35 cellular contexts compared by ENCODE assay signal in the genomic region with DNA sequence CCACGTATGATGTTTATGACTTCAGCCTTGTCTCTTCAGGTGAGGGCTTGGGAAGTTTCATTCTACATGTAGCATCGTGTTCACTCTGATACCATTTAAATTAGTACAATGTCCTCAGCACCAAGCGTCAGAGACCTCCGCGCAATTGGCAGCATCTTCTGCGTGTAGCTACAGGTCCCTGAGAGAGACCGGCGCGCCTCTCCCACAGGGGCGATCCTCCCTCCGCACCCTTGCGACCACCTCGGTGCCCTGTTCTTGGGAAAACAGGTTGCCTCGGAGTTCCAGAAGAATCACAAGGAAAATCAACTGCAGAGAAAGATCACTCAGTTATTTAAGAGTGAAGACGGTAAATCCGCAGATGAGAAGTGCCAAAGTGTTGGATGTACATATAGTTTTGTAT.
DNase-seq lines count a peak whose midpoint lies in the region; ATAC-seq and TF ChIP-seq lines count a peak whose summit lies in the region.
"Had no signal": no experiment of that assay in that cellular context is flagged by ENCODE, and none has a peak within 500 bp of the region (broad histone marks: within the 10 kb centered on the region; RNA-seq: fewer than 3 reads in every experiment).

No MANE protein-coding gene starts in this region.

- H3K27ac Mint-ChIP-seq in GM23338 (no peak overlapping the region), WTC11 (no peak overlapping the region)
- H3K27ac Mint-ChIP-seq: B cell; CD14-positive monocyte; CD4-positive, alpha-beta memory T cell; CD4-positive, alpha-beta T cell; CD8-positive, alpha-beta memory T cell; CD8-positive, alpha-beta T cell had no signal

- no peaks in the 10 kb centered on the region for H3K9me3 Mint-ChIP-seq in GM23338
- peaks cover 5% of the 10 kb centered on the region for H3K9me3 Mint-ChIP-seq in WTC11
- H3K9me3 Mint-ChIP-seq: CD8-positive, alpha-beta memory T cell had no signal

- TF ChIP-seq RAD21 in IMR-90 (IDR thresholded peaks at IDR 0.05; ENCODE audit: low read length): no peak

- H3K9ac ChIP-seq in IMR-90 (ENCODE audit: low read depth, low read length) (no peak overlapping the region), trophoblast cell (ENCODE audit: low read length) (no peak overlapping the region)
- H3K9ac ChIP-seq: BLaER1; BLaER1 treated with 17β-estradiol and CSF1 and Interleukin-3, amounts not matched to agents 10 nM and 100 nM had no signal

- no peak overlapping the region for H4K91ac ChIP-seq in IMR-90 (ENCODE audit: insufficient read depth, low read depth, low read length)
- no peak overlapping the region for H4K91ac ChIP-seq in trophoblast cell (ENCODE audit: low read depth, low read length)

- H4K12ac ChIP-seq in trophoblast cell (ENCODE audit: low read depth, low read length): no peak overlapping the region

- H2AK5ac ChIP-seq in IMR-90 (ENCODE audit: low read depth, low read length) (no peak overlapping the region), trophoblast cell (ENCODE audit: low read length) (peak overlapping the region; percentile 12)

- BruUV-seq in IMR-90 (replicated peaks; lab: Mats Ljungman, UMichigan): no TSS peak

- H2BK5ac ChIP-seq in IMR-90 (ENCODE audit: low read depth, low read length, poor library complexity, severe bottlenecking): no peak overlapping the region
- no peak overlapping the region for H2BK5ac ChIP-seq in trophoblast cell (ENCODE audit: low read depth, low read length, poor library complexity)

- no peak overlapping the region for H2BK20ac ChIP-seq in IMR-90 (ENCODE audit: low read depth, low read length)

- in situ Hi-C loops in IMR-90 (cut with MboI; ENCODE audit: low sequenced_read_pairs): no loop called here

- DNase-seq in GM23338 (ENCODE audit: low spot score): no peak
- no peak for DNase-seq in IMR-90
- peak; percentile 5 to 38 for DNase-seq in foreskin keratinocyte
- no peak for DNase-seq in trophoblast cell
- DNase-seq in lower lobe of right lung: no peak
- no peak for DNase-seq in WTC11 (ENCODE audit: low spot score)
- DNase-seq: 8988T; ACHN; AML-193; BE2C; C1 segment of cervical spinal cord; Caco-2; Calu3; CD4-positive, alpha-beta memory T cell; CD4-positive, alpha-beta T cell; CD4-positive, CD25-positive, alpha-beta regulatory T cell; CD8-positive, alpha-beta memory T cell; CD8-positive, alpha-beta T cell; COR-L47; DMS 273 treated with DMSO at 0.1 percent for 48 hours; DMS153; DMS53; DMS79; DMS79 treated with DMSO at 0.1 percent for 48 hours; DND-41; EL had no signal

- H2BK120ac ChIP-seq in IMR-90 (ENCODE audit: low read depth, low read length) (no peak overlapping the region), trophoblast cell (ENCODE audit: insufficient read depth, low read length, poor library complexity) (no peak overlapping the region)

- TF ChIP-seq CTCF in GM23338 (conservative IDR thresholded peaks at IDR 0.05; ENCODE audit: low read depth in 2 of 2) (no peak), IMR-90 (conservative IDR thresholded peaks at IDR 0.05; ENCODE audit: low read depth, low read length) (no peak), foreskin keratinocyte (conservative IDR thresholded peaks at IDR 0.05) (no peak), lower lobe of right lung (IDR thresholded peaks at IDR 0.05) (no peak), WTC11 (IDR thresholded peaks at IDR 0.05) (no peak)

- dilution Hi-C loops in IMR-90 (cut with HindIII; ENCODE audit: low sequenced_read_pairs, unreplicated experiment): no loop called here

- H3K4me3 ChIP-seq in GM23338 (no peak overlapping the region), IMR-90 (ENCODE audit: insufficient read depth, low read depth, low read length) (no peak overlapping the region), trophoblast cell (ENCODE audit: low read depth, low read length) (no peak overlapping the region), lower lobe of right lung (no peak overlapping the region)
- H3K4me3 ChIP-seq: A549; BLaER1; BLaER1 treated with 17β-estradiol and CSF1 and Interleukin-3, amounts not matched to agents 10 nM and 100 nM had no signal

- H3K4me1 Mint-ChIP-seq in GM23338: no peaks in the 10 kb centered on the region
- peaks cover 5% of the 10 kb centered on the region; the same call in 1 of the 2 replicates for H3K4me1 Mint-ChIP-seq in WTC11
- H3K4me1 Mint-ChIP-seq: B cell; CD14-positive monocyte; CD8-positive, alpha-beta memory T cell had no signal

- no peak overlapping the region for H2AK9ac ChIP-seq in IMR-90 (replicated peaks; ENCODE audit: low read depth, low read length, poor library complexity)

- no peaks in the 10 kb centered on the region for H3K9me2 ChIP-seq in GM23338 (ENCODE audit: insufficient read depth)

- H3K4me1 ChIP-seq in GM23338 (ENCODE audit: insufficient read depth) (no peaks in the 10 kb centered on the region), IMR-90 (ENCODE audit: control insufficient read depth, insufficient read depth, low read length) (no peaks in the 10 kb centered on the region), foreskin keratinocyte (no peaks in the 10 kb centered on the region), trophoblast cell (ENCODE audit: control insufficient read depth in 1 of 2, insufficient read depth in 2 of 2, low read length in 2 of 2) (peaks cover 0 to 2% of the 10 kb centered on the region in 2 experiments), lower lobe of right lung (no peaks in the 10 kb centered on the region)
- H3K4me1 ChIP-seq: A549; BE2C; BLaER1; BLaER1 treated with 17β-estradiol and CSF1 and Interleukin-3, amounts not matched to agents 10 nM and 100 nM; Caco-2 had no signal

- H3K36me3 Mint-ChIP-seq in GM23338 (ENCODE audit: low read depth) (no peaks in the 10 kb centered on the region; the same call in 2 of the 3 replicates), WTC11 (no peaks in the 10 kb centered on the region)
- H3K36me3 Mint-ChIP-seq: CD14-positive monocyte; CD4-positive, CD25-positive, alpha-beta regulatory T cell; CD8-positive, alpha-beta memory T cell; CD8-positive, alpha-beta T cell had no signal

- TF ChIP-seq POLR2A in IMR-90 (IDR thresholded peaks at IDR 0.05; ENCODE audit: low read depth, low read length): no peak

- CTCF ChIA-PET in IMR-90 (lab: Yijun Ruan, JAX) (no interaction called here), WTC11 (lab: Charles Lee) (no interaction called here)

- H3K36me3 ChIP-seq in GM23338 (ENCODE audit: insufficient read depth) (no peaks in the 10 kb centered on the region), IMR-90 (ENCODE audit: control insufficient read depth, insufficient read depth, low read length) (no peaks in the 10 kb centered on the region), trophoblast cell (ENCODE audit: control insufficient read depth in 1 of 2, insufficient read depth in 2 of 2, low read length in 2 of 2) (no peaks in the 10 kb centered on the region), lower lobe of right lung (no peaks in the 10 kb centered on the region)
- H3K36me3 ChIP-seq: BE2C; BLaER1; BLaER1 treated with 17β-estradiol and CSF1 and Interleukin-3, amounts not matched to agents 10 nM and 100 nM had no signal

- H3K14ac ChIP-seq in IMR-90 (replicated peaks; ENCODE audit: low read depth, low read length) (no peak overlapping the region), trophoblast cell (ENCODE audit: low read length) (no peak overlapping the region)

- H3F3A ChIP-seq in GM23338 (replicated peaks; ENCODE audit: low read depth): no peaks in the 10 kb centered on the region

- no peak overlapping the region for H2BK12ac ChIP-seq in trophoblast cell (ENCODE audit: low read length)

- no peaks in the 10 kb centered on the region for H3K79me2 ChIP-seq in GM23338 (replicated peaks; ENCODE audit: insufficient read depth)
- no peaks in the 10 kb centered on the region for H3K79me2 ChIP-seq in trophoblast cell (ENCODE audit: control insufficient read depth, insufficient read depth, low read length, poor library complexity)

- no peaks in the 10 kb centered on the region for H4K20me1 ChIP-seq in GM23338 (replicated peaks; ENCODE audit: insufficient read depth)
- no peaks in the 10 kb centered on the region for H4K20me1 ChIP-seq in IMR-90 (ENCODE audit: insufficient read depth, low read length)
- H4K20me1 ChIP-seq: BLaER1; BLaER1 treated with 17β-estradiol and CSF1 and Interleukin-3, amounts not matched to agents 10 nM and 100 nM had no signal

- peaks cover 26% of the 10 kb centered on the region for H3K9me3 ChIP-seq in IMR-90 (ENCODE audit: control insufficient read depth, insufficient read depth, low read length)
- H3K9me3 ChIP-seq in trophoblast cell (ENCODE audit: insufficient read depth, low read depth, low read length): no peaks in the 10 kb centered on the region
- no peaks in the 10 kb centered on the region for H3K9me3 ChIP-seq in lower lobe of right lung
- H3K9me3 ChIP-seq: A549, BE2C, BLaER1, Caco-2 had no signal

- H4K8ac ChIP-seq in IMR-90 (ENCODE audit: low read depth in 2 of 2, low read length in 2 of 2) (no peak overlapping the region), trophoblast cell (ENCODE audit: low read depth, low read length) (no peak overlapping the region)

- no CpG with 5 or more reads among the region's 16 CpGs for WGBS in IMR-90 (ENCODE audit: extremely low coverage in 2 of 2, insufficient read length in 1 of 2), 2 experiments
- WGBS in trophoblast cell (ENCODE audit: extremely low coverage, insufficient coverage, insufficient read length): no CpG with 5 or more reads among the region's 16 CpGs

- intact Hi-C loops in IMR-90 (cut with micrococcal nuclease): no loop called here
- intact Hi-C loops in lower lobe of right lung (cut with DNase I): no loop called here

- ATAC-seq in GM23338 (no peak), IMR-90 (ENCODE audit: low read depth) (no peak), foreskin keratinocyte (no peak), lower lobe of right lung (no peak), HG03520 (IDR thresholded peaks at IDR 0.05; ENCODE audit: unreplicated experiment) (no peak), WTC11 (no peak)
- no peak for ATAC-seq in activated CD4-positive, CD25-positive, alpha-beta regulatory T cell treated with anti-CD3 and anti-CD28 coated beads, Interleukin-2, amount 50 U/mL, for 24 hours
- ATAC-seq: A549; CD8-positive, alpha-beta T cell had no signal

- H3K79me1 ChIP-seq in IMR-90 (ENCODE audit: low read depth in 1 of 2, low read length in 2 of 2) (no peaks in the 10 kb centered on the region), trophoblast cell (ENCODE audit: low read length) (no peaks in the 10 kb centered on the region)

- H3K23ac ChIP-seq in IMR-90 (ENCODE audit: low read depth, low read length) (no peak overlapping the region), trophoblast cell (ENCODE audit: low read length) (no peak overlapping the region)

- no peak overlapping the region for H3K27ac ChIP-seq in GM23338 (ENCODE audit: low read depth)
- no peak overlapping the region for H3K27ac ChIP-seq in IMR-90 (ENCODE audit: insufficient read depth, low read length)
- H3K27ac ChIP-seq in foreskin keratinocyte: peak overlapping the region; percentile 50
- H3K27ac ChIP-seq in trophoblast cell (ENCODE audit: low read depth, low read length): no peak overlapping the region
- H3K27ac ChIP-seq in lower lobe of right lung: no peak overlapping the region
- H3K27ac ChIP-seq: 22Rv1; A549; BLaER1; BLaER1 treated with 17β-estradiol and CSF1 and Interleukin-3, amounts not matched to agents 10 nM and 100 nM; C4-2B had no signal

- H2AFZ ChIP-seq in GM23338 (0 out of 2 replicates have a peak overlapping the region, but pooled peaks have one; percentile 10), IMR-90 (replicated peaks; ENCODE audit: low read length, poor library complexity) (peak overlapping the region; percentile 32), trophoblast cell (ENCODE audit: insufficient read depth, low read length, poor library complexity) (no peak overlapping the region)

- H3K27me3 Mint-ChIP-seq in GM23338 (ENCODE audit: insufficient read depth, low read depth, poor library complexity) (peaks cover 3% of the 10 kb centered on the region), WTC11 (ENCODE audit: low read depth) (peaks cover 2% of the 10 kb centered on the region)
- H3K27me3 Mint-ChIP-seq: B cell; CD4-positive, alpha-beta memory T cell; CD4-positive, alpha-beta T cell; CD4-positive, CD25-positive, alpha-beta regulatory T cell had no signal

- H3K56ac ChIP-seq in IMR-90 (ENCODE audit: extremely low read depth, insufficient read depth, low read length): no peak overlapping the region

- POLR2A ChIA-PET in IMR-90 (lab: Charles Lee; ENCODE audit: unreplicated experiment) (no interaction called here), WTC11 (lab: Charles Lee) (no interaction called here)

- H3K4me2 ChIP-seq in GM23338 (no peak overlapping the region), IMR-90 (ENCODE audit: low read depth, low read length) (no peak overlapping the region), trophoblast cell (ENCODE audit: low read length) (no peak overlapping the region)
- H3K4me2 ChIP-seq: A549; BLaER1; BLaER1 treated with 17β-estradiol and CSF1 and Interleukin-3, amounts not matched to agents 10 nM and 100 nM had no signal

- no peak overlapping the region for H4K5ac ChIP-seq in IMR-90 (ENCODE audit: low read depth, low read length)

- H3K4me3 Mint-ChIP-seq in GM23338 (no peak overlapping the region), WTC11 (no peak overlapping the region)
- H3K4me3 Mint-ChIP-seq: B cell; CD14-positive monocyte; CD4-positive, alpha-beta memory T cell; CD4-positive, alpha-beta T cell; CD4-positive, CD25-positive, alpha-beta regulatory T cell; CD8-positive, alpha-beta T cell had no signal

- no peaks in the 10 kb centered on the region for H3K9me1 ChIP-seq in IMR-90 (ENCODE audit: insufficient read depth, low read length)

- no peak overlapping the region for H3K18ac ChIP-seq in IMR-90 (ENCODE audit: low read depth, low read length)
- no peak overlapping the region for H3K18ac ChIP-seq in trophoblast cell (ENCODE audit: low read length)

- H3K4ac ChIP-seq in IMR-90 (ENCODE audit: low read depth, low read length): no peak overlapping the region
- H3K4ac ChIP-seq in trophoblast cell (ENCODE audit: low read depth, low read length): no peak overlapping the region

- no peaks in the 10 kb centered on the region for H3K27me3 ChIP-seq in GM23338 (ENCODE audit: insufficient read depth)
- H3K27me3 ChIP-seq in IMR-90 (ENCODE audit: control insufficient read depth, insufficient read depth, low read length): no peaks in the 10 kb centered on the region
- H3K27me3 ChIP-seq in foreskin keratinocyte: peaks cover 4% of the 10 kb centered on the region
- H3K27me3 ChIP-seq in trophoblast cell (ENCODE audit: insufficient read depth, low read length): no peaks in the 10 kb centered on the region
- H3K27me3 ChIP-seq in lower lobe of right lung (ENCODE audit: low read depth): no peaks in the 10 kb centered on the region
- H3K27me3 ChIP-seq: BE2C; BLaER1; BLaER1 treated with 17β-estradiol and CSF1 and Interleukin-3, amounts not matched to agents 10 nM and 100 nM had no signal

- no peak overlapping the region for H2BK15ac ChIP-seq in IMR-90 (ENCODE audit: low read depth, low read length)

Comparison
In these comparisons a context has a peak if more than half of its experiments do, and no peak if none do; other contexts are left out.
1. DNase-seq: peak in foreskin keratinocyte (2 of 2); none in GM23338 (single experiment), IMR-90 (single experiment), trophoblast cell (0 of 2), lower lobe of right lung (single experiment) and WTC11 (single experiment).